In genomic region chr16:4795181-4795827, GRCh38 we compare ENCODE assay signal across 13 cellular contexts. TPM values are rescaled to one million over a fixed set of nuclear protein-coding genes. Genes with fewer than 3 reads are reported as not detected.
DNase-seq lines count a peak whose midpoint lies in the region; ATAC-seq, FAIRE-seq and TF ChIP-seq lines count a peak whose summit lies in the region.
"Had no signal": no experiment of that assay in that cellular context is flagged by ENCODE, and none has a peak within 500 bp of the region (broad histone marks: within the 10 kb centered on the region; RNA-seq: fewer than 3 reads in every experiment).

TSS of gene SMIM22 (plus strand) at chr16:4795369. CDS start at chr16:4795735, 366 bp downstream.

- ATAC-seq in natural killer cell treated with Interleukin-12 subunit alpha and Interleukin-12 subunit beta and Interleukin-15 and Interleukin-18, amount 100 ng/mL, for 72 hours: no peak
- no peak for ATAC-seq in natural killer cell
- no peak for ATAC-seq in GM21825 (IDR thresholded peaks at IDR 0.05; ENCODE audit: unreplicated experiment)
- ATAC-seq in PC-3: no peak

- POLR2A ChIA-PET in PC-3 (lab: Charles Lee; ENCODE audit: unreplicated experiment): no interaction called here

- H4K20me1 ChIP-seq in OCI-LY1 (ENCODE audit: insufficient read depth, low read length): no peaks in the 10 kb centered on the region
- H4K20me1 ChIP-seq in PC-3 (ENCODE audit: low read length): no peaks in the 10 kb centered on the region

- peaks cover 3% of the 10 kb centered on the region; the same call in 1 of the 2 replicates for H3K27me3 ChIP-seq in OCI-LY1 (ENCODE audit: insufficient read depth, low read length)
- H3K27me3 ChIP-seq in PC-3 (ENCODE audit: low read length): no peaks in the 10 kb centered on the region
- H3K27me3 ChIP-seq: tibial nerve had no signal

- no peaks in the 10 kb centered on the region for H3K4me1 ChIP-seq in OCI-LY1 (ENCODE audit: insufficient read depth, low read length, severe bottlenecking)
- H3K4me1 ChIP-seq in PC-3 (ENCODE audit: insufficient read depth, low read length): no peaks in the 10 kb centered on the region
- H3K4me1 ChIP-seq: tibial nerve had no signal

- no TSS peak for BruUV-seq in PC-3 (replicated peaks; lab: Mats Ljungman, UMichigan)

- CTCF ChIA-PET in PC-3 (lab: Charles Lee): no interaction called here

- H3K4me2 ChIP-seq in OCI-LY1 (ENCODE audit: low read length): peak within 1 kb of the TSS; percentile 45; the same call in 1 of the 2 replicates
- no peak within 1 kb of the TSS for H3K4me2 ChIP-seq in PC-3 (ENCODE audit: low read length)

- peak; percentile 34 for DNase-seq in natural killer cell treated with Interleukin-12 subunit alpha and Interleukin-12 subunit beta and Interleukin-15 and Interleukin-18, amount 100 ng/mL, for 72 hours (ENCODE audit: low spot score)
- DNase-seq in natural killer cell (no peak), left kidney (ENCODE audit: low read depth, low spot score) (peak; percentile 15), PC-3 (no peak), D721Med (ENCODE audit: insufficient read length, low spot score) (no peak)
- DNase-seq in activated naive CD4-positive, alpha-beta T cell treated with Interleukin-2 at 50 U/mL for 16 hours: no peak

- no peak within 1 kb of the TSS for H3K27ac ChIP-seq in OCI-LY1 (ENCODE audit: low read depth, low read length, poor library complexity, severe bottlenecking)
- no peak within 1 kb of the TSS for H3K27ac ChIP-seq in PC-3 (ENCODE audit: low read length)
- H3K27ac ChIP-seq: skin epidermis had no signal

- H3K4me1 Mint-ChIP-seq in natural killer cell treated with Interleukin-12 subunit alpha and Interleukin-12 subunit beta and Interleukin-15 and Interleukin-18, amount 100 ng/mL, for 72 hours (ENCODE audit: low read depth in 2 of 2): no peaks in the 10 kb centered on the region
- H3K4me1 Mint-ChIP-seq in natural killer cell: peaks cover 0 to under 1% of the 10 kb centered on the region in 2 donors

- H3K27me3 Mint-ChIP-seq in natural killer cell treated with Interleukin-12 subunit alpha and Interleukin-12 subunit beta and Interleukin-15 and Interleukin-18, amount 100 ng/mL, for 72 hours: no peaks in the 10 kb centered on the region
- H3K27me3 Mint-ChIP-seq in natural killer cell (ENCODE audit: low read depth in 2 of 2): peaks cover 0 to 3% of the 10 kb centered on the region in 2 donors
- H3K27me3 Mint-ChIP-seq: activated naive CD8-positive, alpha-beta T cell had no signal

- H2AFZ ChIP-seq in OCI-LY1 (ENCODE audit: low read length): no peak within 1 kb of the TSS
- H2AFZ ChIP-seq in PC-3 (ENCODE audit: low read length): no peak within 1 kb of the TSS

- H3K4me3 ChIP-seq in OCI-LY1 (ENCODE audit: low read depth, low read length, poor library complexity, severe bottlenecking) (peak within 1 kb of the TSS; percentile 48), PC-3 (ENCODE audit: low read length) (no peak within 1 kb of the TSS)
- H3K4me3 ChIP-seq: skin epidermis had no signal

- intact Hi-C loops in natural killer cell (cut with micrococcal nuclease) (no loop called here), PC-3 (cut with micrococcal nuclease) (no loop called here)

- H3K9me2 ChIP-seq in OCI-LY1 (ENCODE audit: low read depth, low read length) (no peaks in the 10 kb centered on the region), PC-3 (replicated peaks; ENCODE audit: low read length) (no peaks in the 10 kb centered on the region)

- H3K9me3 ChIP-seq in OCI-LY1 (ENCODE audit: low read length) (no peaks in the 10 kb centered on the region), PC-3 (ENCODE audit: low read length) (no peaks in the 10 kb centered on the region)
- H3K9me3 ChIP-seq: tibial nerve had no signal

- no peak for FAIRE-seq in D721Med (lab: Jason Lieb, UNC)

- no peaks in the 10 kb centered on the region for H3K79me2 ChIP-seq in OCI-LY1 (ENCODE audit: insufficient read depth, low read length)
- no peaks in the 10 kb centered on the region for H3K79me2 ChIP-seq in PC-3 (ENCODE audit: low read length)

- no peak within 1 kb of the TSS for H3K27ac Mint-ChIP-seq in natural killer cell treated with Interleukin-12 subunit alpha and Interleukin-12 subunit beta and Interleukin-15 and Interleukin-18, amount 100 ng/mL, for 72 hours
- no peak within 1 kb of the TSS for H3K27ac Mint-ChIP-seq in natural killer cell
- H3K27ac Mint-ChIP-seq: activated naive CD8-positive, alpha-beta T cell had no signal

- H3K9me3 Mint-ChIP-seq in natural killer cell treated with Interleukin-12 subunit alpha and Interleukin-12 subunit beta and Interleukin-15 and Interleukin-18, amount 100 ng/mL, for 72 hours: no peaks in the 10 kb centered on the region
- H3K9me3 Mint-ChIP-seq in natural killer cell: no peaks in the 10 kb centered on the region

- H3K4me3 Mint-ChIP-seq in natural killer cell treated with Interleukin-12 subunit alpha and Interleukin-12 subunit beta and Interleukin-15 and Interleukin-18, amount 100 ng/mL, for 72 hours: no peak within 1 kb of the TSS
- H3K4me3 Mint-ChIP-seq in natural killer cell: no peak within 1 kb of the TSS
- H3K4me3 Mint-ChIP-seq: activated naive CD8-positive, alpha-beta T cell had no signal

- H3F3A ChIP-seq in OCI-LY1 (ENCODE audit: insufficient read depth, low read length) (no peaks in the 10 kb centered on the region), PC-3 (ENCODE audit: low read length, unreplicated experiment) (no peaks in the 10 kb centered on the region)

- H3K36me3 ChIP-seq in OCI-LY1 (ENCODE audit: insufficient read depth, low read length): no peaks in the 10 kb centered on the region
- no peaks in the 10 kb centered on the region for H3K36me3 ChIP-seq in PC-3 (ENCODE audit: low read depth, low read length)

- H3K36me3 Mint-ChIP-seq in natural killer cell treated with Interleukin-12 subunit alpha and Interleukin-12 subunit beta and Interleukin-15 and Interleukin-18, amount 100 ng/mL, for 72 hours: no peaks in the 10 kb centered on the region
- H3K36me3 Mint-ChIP-seq in natural killer cell: no peaks in the 10 kb centered on the region
- H3K36me3 Mint-ChIP-seq: activated naive CD8-positive, alpha-beta T cell had no signal

- H3K9ac ChIP-seq in OCI-LY1 (ENCODE audit: low read length) (no peak within 1 kb of the TSS; the same call in 1 of the 2 replicates), PC-3 (ENCODE audit: low read length) (no peak within 1 kb of the TSS)

- TF ChIP-seq CTCF in natural killer cell (IDR thresholded peaks at IDR 0.05): no peak
- TF ChIP-seq CTCF in OCI-LY1 (IDR thresholded peaks at IDR 0.05; ENCODE audit: low read length): no peak
- no peak for TF ChIP-seq CTCF in PC-3 (conservative IDR thresholded peaks at IDR 0.05; ENCODE audit: low read depth, low read length)
- TF ChIP-seq CTCF in D721Med (IDR thresholded peaks at IDR 0.05; ENCODE audit: insufficient read depth, missing control alignments): no peak

RNA-seq across cellular contexts. Expression of gene SMIM22, which starts in this region (rescaled TPM):
- total RNA-seq in natural killer cell treated with Interleukin-12 subunit alpha and Interleukin-12 subunit beta and Interleukin-15 and Interleukin-18, amount 100 ng/mL, for 72 hours: not detected
- not detected for total RNA-seq in natural killer cell
- total RNA-seq in PC-3 (2014; rRNA removed): not detected in 2 replicates
- total RNA-seq: activated CD8-positive, alpha-beta memory T cell treated with anti-CD3 and anti-CD28 coated beads for 36 hours; chondrocyte; tibial nerve had no signal

Comparison
In these comparisons a context has a peak if more than half of its experiments do, and no peak if none do; other contexts are left out.
1. Peak in DNase-seq in natural killer cell treated with Interleukin-12 subunit alpha and Interleukin-12 subunit beta and Interleukin-15 and Interleukin-18, amount 100 ng/mL, for 72 hours; RNA of the gene not detected or under 1 TPM.